ENCODE assay signal across 28 cellular contexts in the genomic region with DNA sequence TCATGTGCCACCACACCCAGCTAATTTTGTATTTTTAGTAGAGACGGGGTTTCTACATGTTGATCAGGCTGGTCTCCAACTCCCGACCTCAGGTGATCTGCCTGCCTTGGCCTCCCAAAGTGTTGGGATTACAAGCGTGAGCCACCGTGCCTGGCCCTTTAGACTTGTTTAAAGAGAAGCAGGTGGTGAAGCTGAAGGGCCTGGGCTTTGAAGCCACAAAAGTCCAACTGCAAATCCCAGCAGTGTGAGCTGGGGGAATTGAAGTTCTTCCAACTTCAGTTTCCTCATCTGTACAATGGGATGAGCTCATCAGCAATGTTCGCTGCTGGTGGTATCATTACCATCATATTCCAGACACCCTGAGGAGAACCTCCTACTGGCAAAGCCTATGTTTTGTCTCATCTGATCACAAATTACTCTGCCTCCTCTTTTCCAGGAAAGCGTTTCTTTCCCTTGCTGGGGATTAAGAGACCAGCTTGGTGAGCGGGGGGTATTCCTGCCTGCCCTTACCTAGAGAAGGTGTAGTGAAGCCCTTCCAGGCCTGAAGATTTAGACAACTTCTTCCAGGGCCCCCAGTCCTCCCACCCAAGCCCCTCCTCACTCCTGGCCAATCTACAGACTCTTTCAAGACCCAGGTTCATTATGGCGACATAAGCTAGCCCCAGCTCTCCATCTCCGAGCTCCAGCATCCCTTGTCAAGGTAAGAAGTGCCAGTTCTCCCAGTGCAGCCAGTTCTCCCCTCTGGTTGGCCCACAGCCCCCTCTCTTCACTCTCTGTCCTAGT. TPM values are rescaled to one million over a fixed set of nuclear protein-coding genes. Genes with fewer than 3 reads are reported as not detected.
A peak's percentile ranks its signal among the peaks of the same experiment; 100 is the strongest.
DNase-seq lines count a peak whose midpoint lies in the region; ATAC-seq and TF ChIP-seq lines count a peak whose summit lies in the region.
"Had no signal": no experiment of that assay in that cellular context is flagged by ENCODE, and none has a peak within 500 bp of the region (broad histone marks: within the 10 kb centered on the region; RNA-seq: fewer than 3 reads in every experiment).

No MANE protein-coding gene starts in this region.

- intact Hi-C loops in left ventricle myocardium inferior (cut with micrococcal nuclease) (no loop called here), cardiac septum (cut with DNase I) (loop anchor here (5.0 kb wide), 1 partner anchor 221 kb away; no protein-coding TSS in a partner anchor)

- H3K4me1 ChIP-seq in left ventricle myocardium inferior (peaks cover 92% of the 10 kb centered on the region), thoracic aorta (ENCODE audit: control insufficient read depth in 1 of 2, low read depth in 2 of 2) (peaks cover 46 to 73% of the 10 kb centered on the region in 2 donors), HAP-1 (no peaks in the 10 kb centered on the region), SK-N-SH (ENCODE audit: control insufficient read depth in 1 of 2, insufficient read depth in 2 of 2, low read depth in 1 of 2, low read length in 1 of 2) (peaks cover 28 to 49% of the 10 kb centered on the region in 2 experiments; a peak in 3 of 4 replicates)

- H3K4me3 Mint-ChIP-seq in chondrocyte (ENCODE audit: unreplicated experiment), result no peak overlapping the region
- H3K4me3 Mint-ChIP-seq in neural crest cell, result peak overlapping the region; percentile 61
- H3K4me3 Mint-ChIP-seq: central memory CD8-positive, alpha-beta T cell; H9; stimulated activated naive CD8-positive, alpha-beta T cell treated with anti-CD3 and anti-CD28 coated beads, Interleukin-15, Interleukin-2, amounts not matched to agents 100 ng/mL and 50 ng/mL, for 24 hours had no signal

- H3K27ac Mint-ChIP-seq in chondrocyte (ENCODE audit: unreplicated experiment), result peak overlapping the region; percentile 53
- peak overlapping the region; percentile 35 for H3K27ac Mint-ChIP-seq in neural crest cell (ENCODE audit: unreplicated experiment)
- H3K27ac Mint-ChIP-seq: activated naive CD4-positive, alpha-beta T cell treated with anti-CD3 and anti-CD28 coated beads, Interleukin-2, amount 50 U/mL, for 72 hours; H9; stimulated activated naive CD8-positive, alpha-beta T cell treated with anti-CD3 and anti-CD28 coated beads, Interleukin-15, Interleukin-2, amounts not matched to agents 100 ng/mL and 50 ng/mL, for 24 hours; T-cell had no signal

- H3K27me3 Mint-ChIP-seq in chondrocyte (ENCODE audit: low read depth), result no peaks in the 10 kb centered on the region
- H3K27me3 Mint-ChIP-seq in neural crest cell (ENCODE audit: low read depth), result peaks cover 12% of the 10 kb centered on the region

- TF ChIP-seq CTCF in left ventricle myocardium inferior (IDR thresholded peaks at IDR 0.05; ENCODE audit: borderline replicate concordance) (no peak), chondrocyte (IDR thresholded peaks at IDR 0.05) (no peak), neural crest cell (conservative IDR thresholded peaks at IDR 0.05) (no peak), thoracic aorta (IDR thresholded peaks at IDR 0.05) (no peak), SK-N-SH (IDR thresholded peaks at IDR 0.05) (no peak)

- no peak for ATAC-seq in thoracic aorta (ENCODE audit: insufficient number of reproducible peaks, low FRiP score, low read depth)
- ATAC-seq: activated naive CD4-positive, alpha-beta T cell treated with anti-CD3 and anti-CD28 coated beads, Interleukin-2, amount 50 U/mL, for 72 hours; mucosa of descending colon; right lobe of liver; T-cell had no signal

- peaks cover 22% of the 10 kb centered on the region for H3F3A ChIP-seq in SK-N-SH (replicated peaks; ENCODE audit: insufficient read depth)

- H3K27me3 ChIP-seq in left ventricle myocardium inferior (ENCODE audit: low read depth) (no peaks in the 10 kb centered on the region), thoracic aorta (replicated peaks; ENCODE audit: insufficient read depth) (no peaks in the 10 kb centered on the region), HAP-1 (ENCODE audit: low read depth) (peaks cover 12% of the 10 kb centered on the region; the same call in 1 of the 2 replicates), SK-N-SH (ENCODE audit: insufficient read depth) (no peaks in the 10 kb centered on the region)
- H3K27me3 ChIP-seq: MG63, right lobe of liver, SJSA1 had no signal

- no peak overlapping the region for H3K4me2 ChIP-seq in SK-N-SH

- no peak overlapping the region for H3K9ac ChIP-seq in SK-N-SH

- TF ChIP-seq EP300 in SK-N-SH (IDR thresholded peaks at IDR 0.05; ENCODE audit: borderline replicate concordance in 1 of 2, low read depth in 1 of 2, low read length in 1 of 2), result no peak

- 91% methylated on average over 9 of the region's 9 CpGs for WGBS in SK-N-SH (ENCODE audit: low lambda C conversion rate)

- POLR2A ChIA-PET in SK-N-SH (lab: Yijun Ruan, JAX), result no interaction called here

- CTCF ChIA-PET in SK-N-SH (lab: Yijun Ruan, JAX), result interaction anchor here (0.9 to 14.7 kb wide), 6 partner anchors 9 to 404 kb away, joined by 3 to 344 read pairs (median 21); partner anchors contain the start of gene RNPEP

- no peaks in the 10 kb centered on the region for H3K36me3 Mint-ChIP-seq in chondrocyte (ENCODE audit: low read depth)
- no peaks in the 10 kb centered on the region for H3K36me3 Mint-ChIP-seq in neural crest cell (ENCODE audit: low read depth)
- H3K36me3 Mint-ChIP-seq: activated naive CD4-positive, alpha-beta T cell treated with anti-CD3 and anti-CD28 coated beads, Interleukin-2, amount 50 U/mL, for 72 hours; CD4-positive, CD25-positive, alpha-beta regulatory T cell; T-cell had no signal

- H3K9me3 Mint-ChIP-seq in chondrocyte (ENCODE audit: low read depth) (no peaks in the 10 kb centered on the region), neural crest cell (no peaks in the 10 kb centered on the region)
- H3K9me3 Mint-ChIP-seq: activated naive CD4-positive, alpha-beta T cell treated with anti-CD3 and anti-CD28 coated beads, Interleukin-2, amount 50 U/mL, for 72 hours; CD4-positive, CD25-positive, alpha-beta regulatory T cell; central memory CD8-positive, alpha-beta T cell; H9; stimulated activated naive CD8-positive, alpha-beta T cell treated with anti-CD3 and anti-CD28 coated beads, Interleukin-15, Interleukin-2, amounts not matched to agents 100 ng/mL and 50 ng/mL, for 24 hours; T-cell had no signal

- TF ChIP-seq RAD21 in SK-N-SH (IDR thresholded peaks at IDR 0.05; ENCODE audit: low read length), result no peak

- peaks cover 4% of the 10 kb centered on the region; the same call in 1 of the 2 replicates for H4K20me1 ChIP-seq in SK-N-SH (ENCODE audit: insufficient read depth)

- peaks cover 60% of the 10 kb centered on the region for H3K4me1 Mint-ChIP-seq in chondrocyte (ENCODE audit: low read depth)
- peaks cover 21% of the 10 kb centered on the region for H3K4me1 Mint-ChIP-seq in neural crest cell

- H3K79me2 ChIP-seq in SK-N-SH (ENCODE audit: insufficient read depth), result no peaks in the 10 kb centered on the region

- H3K9me2 ChIP-seq in SK-N-SH, result no peaks in the 10 kb centered on the region

- H2AFZ ChIP-seq in SK-N-SH (ENCODE audit: low read depth), result no peak overlapping the region

- H3K36me3 ChIP-seq in left ventricle myocardium inferior (peaks cover 5% of the 10 kb centered on the region), thoracic aorta (no peaks in the 10 kb centered on the region), HAP-1 (replicated peaks) (no peaks in the 10 kb centered on the region), SK-N-SH (replicated peaks in 1 of 2; ENCODE audit: control insufficient read depth in 1 of 2, insufficient read depth in 2 of 2, low read length in 1 of 2) (no peaks in the 10 kb centered on the region)
- H3K36me3 ChIP-seq: MG63, Peyer's patch, right lobe of liver, transverse colon had no signal

- H3K9me3 ChIP-seq in left ventricle myocardium inferior (replicated peaks) (no peaks in the 10 kb centered on the region), thoracic aorta (no peaks in the 10 kb centered on the region), HAP-1 (no peaks in the 10 kb centered on the region), SK-N-SH (no peaks in the 10 kb centered on the region)
- H3K9me3 ChIP-seq: MG63, mucosa of descending colon, Peyer's patch, right lobe of liver, SJSA1, transverse colon had no signal

- DNase-seq in left ventricle myocardium inferior (no peak), cardiac septum (ENCODE audit: low spot score) (no peak), chondrocyte (ENCODE audit: low spot score) (no peak), neural crest cell (ENCODE audit: low read depth, low spot score) (no peak), thoracic aorta (ENCODE audit: low spot score) (no peak), HAP-1 (ENCODE audit: low spot score in 2 of 2) (no peak), caudate nucleus (lab: John Stamatoyannopoulos, UW) (no peak), SK-N-SH (no peak)
- DNase-seq: activated CD4-positive, alpha-beta T cell treated with anti-CD3 and anti-CD28 coated beads, Interleukin-2, amount 50 U/mL, for 48 hours; activated CD8-positive, alpha-beta memory T cell treated with anti-CD3 and anti-CD28 coated beads, Interleukin-2, amount 50 U/mL, for 4 hours; aorta; CD4-positive, CD25-positive, alpha-beta regulatory T cell; H9; KBM-7; mucosa of descending colon; NCI-H2029 treated with DMSO at 0.1 percent for 48 hours; NCI-H69; stimulated activated CD4-positive, alpha-beta T cell treated with anti-CD3 and anti-CD28 coated beads, Interleukin-15, amount 100 ng/mL, for 24 hours; T-cell; transverse colon had no signal

- no peak overlapping the region for H3K4me3 ChIP-seq in left ventricle myocardium inferior
- H3K4me3 ChIP-seq in thoracic aorta, result no peak overlapping the region
- no peak overlapping the region for H3K4me3 ChIP-seq in HAP-1
- H3K4me3 ChIP-seq in SK-N-SH (ENCODE audit: low read depth in 2 of 2, low read length in 1 of 2), result no peak overlapping the region
- H3K4me3 ChIP-seq: lung, MG63, mucosa of descending colon, Peyer's patch, right lobe of liver, SJSA1, transverse colon had no signal

- peak overlapping the region; percentile 90 for H3K27ac ChIP-seq in left ventricle myocardium inferior (replicated peaks)
- H3K27ac ChIP-seq in thoracic aorta, result peak overlapping the region; percentile 72 to 79
- H3K27ac ChIP-seq in caudate nucleus (ENCODE audit: low read depth, low read length), result no peak overlapping the region
- peak overlapping the region in 1 of 2 experiments; percentile 19; a peak in 1 of 4 replicates for H3K27ac ChIP-seq in SK-N-SH (ENCODE audit: low read depth in 2 of 2, low read length in 1 of 2)
- H3K27ac ChIP-seq: Peyer's patch, right lobe of liver, SJSA1, transverse colon had no signal

- in situ Hi-C loops in HAP-1 (cut with MboI; ENCODE audit: low sequenced_read_pairs), result no loop called here

RNA-seq across cellular contexts. Expression of gene SHISA4, which starts 2.4 kb away (rescaled TPM):
- total RNA-seq in left ventricle myocardium inferior (191 TPM), cardiac septum (123 TPM), chondrocyte (29.7 to 39.1 TPM (median 37.7 TPM) in 3 replicates), neural crest cell (10.8 and 11.7 TPM in 2 replicates), thoracic aorta (100 to 1,000 TPM in 1 of 2 donors, 10 to 100 TPM in 1; 38.9 to 115 TPM)
- polyA plus RNA-seq in SK-N-SH (2012; rRNA removed), result 42.1 and 50.5 TPM in 2 replicates
- 23.2 and 33.5 TPM in 2 replicates for polyA plus RNA-seq in SK-N-SH (2012; cell fraction: cytosol; rRNA removed)
- 35.0 and 43.6 TPM in 2 replicates for polyA plus RNA-seq in SK-N-SH (2012; cell fraction: nucleus; rRNA removed)

RNA-seq across cellular contexts. Expression of gene IPO9, which starts 57.3 kb away (rescaled TPM):
- 20.1 TPM for total RNA-seq in left ventricle myocardium inferior
- 24.7 TPM for total RNA-seq in cardiac septum
- 47.1 to 69.5 TPM (median 48.2 TPM) in 3 replicates for total RNA-seq in chondrocyte
- total RNA-seq in neural crest cell, result 124 and 137 TPM in 2 replicates
- total RNA-seq in thoracic aorta, result 10 to 100 TPM; 21.4 to 32.6 TPM
- polyA plus RNA-seq in SK-N-SH (2012; rRNA removed), result 24.5 and 30.7 TPM in 2 replicates
- 17.3 and 21.7 TPM in 2 replicates for polyA plus RNA-seq in SK-N-SH (2012; cell fraction: cytosol; rRNA removed)
- polyA plus RNA-seq in SK-N-SH (2012; cell fraction: nucleus; rRNA removed), result 49.1 and 58.6 TPM in 2 replicates
